Comparison of ENCODE assay signal across 32 cellular contexts in genomic region chr17:58699771-58700170, GRCh38. TPM values are rescaled to one million over a fixed set of nuclear protein-coding genes. Genes with fewer than 3 reads are reported as not detected.
"Had no signal": no experiment of that assay in that cellular context is flagged by ENCODE, and none has a peak within 500 bp of the region (broad histone marks: within the 10 kb centered on the region; RNA-seq: fewer than 3 reads in every experiment).

No MANE protein-coding gene starts in this region.

- H3K4me1 ChIP-seq: ascending aorta had no signal

- H3K27me3 ChIP-seq: ascending aorta, cardiac muscle cell had no signal

- DNase-seq: activated B cell treated with CpG ODN at 0.5 μM for 24 hours; activated CD4-positive, alpha-beta memory T cell treated with anti-CD3 and anti-CD28 coated beads for 36 hours; activated CD4-positive, alpha-beta T cell treated with anti-CD3 and anti-CD28 coated beads for 4 hours; activated CD4-positive, alpha-beta T cell treated with anti-CD3 and anti-CD28 coated beads, Interleukin-2, amount 10 ng/mL, durations not matched to agents 24 days and 14 days; activated CD4-positive, alpha-beta T cell treated with anti-CD3 and anti-CD28 coated beads, Interleukin-2, amount 50 U/mL, for 1 hour; activated CD4-positive, alpha-beta T cell treated with anti-CD3 and anti-CD28 coated beads, Interleukin-2, amount 50 U/mL, for 4 hours; activated CD4-positive, CD25-positive, alpha-beta regulatory T cell treated with anti-CD3 and anti-CD28 coated beads, Interleukin-2, amount 50 U/mL, for 72 hours; activated CD8-positive, alpha-beta memory T cell treated with anti-CD3 and anti-CD28 coated beads, Interleukin-2, amount 50 U/mL, for 4 hours; activated CD8-positive, alpha-beta T cell treated with anti-CD3 and anti-CD28 coated beads for 36 hours; activated effector memory CD4-positive, alpha-beta T cell treated with Interleukin-2 at 50 U/mL for 16 hours; activated gamma-delta T cell; activated naive CD4-positive, alpha-beta T cell treated with anti-CD3 and anti-CD28 coated beads, Interleukin-2, amount 10 ng/mL, durations not matched to agents 7 days and 5 days; activated naive CD4-positive, alpha-beta T cell treated with Interleukin-2 at 50 U/mL for 16 hours; activated naive CD8-positive, alpha-beta T cell treated with anti-CD3 and anti-CD28 coated beads, Interleukin-2, amount 10 ng/mL, durations not matched to agents 7 days and 5 days; activated naive CD8-positive, alpha-beta T cell treated with anti-CD3 and anti-CD28 coated beads, Interleukin-2, amount 50 U/mL, for 24 hours; activated T-cell treated with anti-CD3 and anti-CD28 coated beads for 4 hours; activated T-cell treated with anti-CD3 and anti-CD28 coated beads, Interleukin-2, amount 50 U/mL, for 1 hour; activated T-cell treated with anti-CD3 and anti-CD28 coated beads, Interleukin-2, amount 50 U/mL, for 4 hours; activated T-cell treated with anti-CD3 and anti-CD28 coated beads, Interleukin-2, amount 50 U/mL, for 72 hours; amygdala; anterior cingulate cortex; caudate nucleus; cerebellar nuclear complex; T-helper 1 cell; T-helper 2 cell; T-helper 9 cell had no signal

- H3K9me3 ChIP-seq: ascending aorta had no signal

- FAIRE-seq: bronchial epithelial cell, TTC549 had no signal

- ATAC-seq: activated CD8-positive, alpha-beta T cell treated with anti-CD3 and anti-CD28 coated beads for 36 hours; activated naive CD8-positive, alpha-beta T cell treated with anti-CD3 and anti-CD28 coated beads, Interleukin-2, amount 50 U/mL, for 24 hours; activated T-cell treated with anti-CD3 and anti-CD28 coated beads, Interleukin-2, amount 50 U/mL, for 4 hours; activated T-cell treated with anti-CD3 and anti-CD28 coated beads, Interleukin-2, amount 50 U/mL, for 72 hours had no signal

- H3K4me3 ChIP-seq: ascending aorta, cardiac muscle cell had no signal

- H3K36me3 ChIP-seq: cardiac muscle cell had no signal

- H3K27ac ChIP-seq: ascending aorta, cardiac muscle cell, VCaP had no signal

RNA-seq across cellular contexts. Expression of gene TEX14, which starts 7.9 kb away (rescaled TPM):
- total RNA-seq: ascending aorta, bronchial epithelial cell had no signal

RNA-seq across cellular contexts. Expression of gene PPM1E, which starts 55.9 kb away (rescaled TPM):
- total RNA-seq: activated naive CD8-positive, alpha-beta T cell treated with anti-CD3 and anti-CD28 coated beads, Interleukin-2, amount 10 ng/mL, durations not matched to agents 7 days and 5 days; activated T-helper 2 cell treated with anti-CD3 and anti-CD28 coated beads, Interferon-gamma antibody, Interleukin-2, Interleukin-4, amounts not matched to agents 10 μg/mL and 5 μg/mL and 100 μg/mL, durations not matched to agents 14 hours and 24 hours and 36 hours had no signal
- polyA plus RNA-seq: cardiac muscle cell had no signal
